Comparison of ENCODE assay signal across 30 cellular contexts in genomic region chr11:11089805-11090204, GRCh38.
"Had no signal": no experiment of that assay in that cellular context is flagged by ENCODE, and none has a peak within 500 bp of the region (broad histone marks: within the 10 kb centered on the region; RNA-seq: fewer than 3 reads in every experiment).

No MANE protein-coding gene starts in this region.

- ATAC-seq: body of pancreas; heart right ventricle; naive thymus-derived CD8-positive, alpha-beta T cell; psoas muscle; right cardiac atrium; upper lobe of right lung had no signal

- H3K4me3 ChIP-seq: adrenal gland, body of pancreas, esophagus squamous epithelium, heart right ventricle, psoas muscle, suprapubic skin, tibial artery, upper lobe of right lung had no signal

- H3K9me3 ChIP-seq: adrenal gland, psoas muscle, suprapubic skin, tibial artery, upper lobe of right lung had no signal

- H3K4me1 ChIP-seq: adrenal gland, body of pancreas, esophagus squamous epithelium, heart right ventricle, parathyroid adenoma, psoas muscle, suprapubic skin, tibial artery, upper lobe of right lung had no signal

- H3K4me1 Mint-ChIP-seq: activated naive CD8-positive, alpha-beta T cell treated with anti-CD3 and anti-CD28 coated beads for 36 hours; neural crest cell had no signal

- FAIRE-seq: colon had no signal

- H3K36me3 ChIP-seq: adrenal gland, esophagus squamous epithelium, heart right ventricle, suprapubic skin, tibial artery, upper lobe of right lung had no signal

- H3K36me3 Mint-ChIP-seq: activated CD4-positive, alpha-beta memory T cell treated with anti-CD3 and anti-CD28 coated beads for 36 hours; activated naive CD8-positive, alpha-beta T cell treated with anti-CD3 and anti-CD28 coated beads for 36 hours had no signal

- DNase-seq: activated CD4-positive, alpha-beta memory T cell treated with anti-CD3 and anti-CD28 coated beads for 36 hours; activated CD4-positive, alpha-beta T cell treated with anti-CD3 and anti-CD28 coated beads for 48 hours; activated CD8-positive, alpha-beta memory T cell treated with anti-CD3 and anti-CD28 coated beads, Interleukin-2, amount 50 U/mL, for 4 hours; activated effector memory CD4-positive, alpha-beta T cell treated with anti-CD3 and anti-CD28 coated beads, Interleukin-2, amount 50 U/mL, for 16 hours; activated naive CD4-positive, alpha-beta T cell treated with anti-CD3 and anti-CD28 coated beads for 36 hours; activated naive CD8-positive, alpha-beta T cell treated with anti-CD3 and anti-CD28 coated beads for 36 hours; activated T-cell treated with anti-CD3 and anti-CD28 coated beads, Interleukin-2, amount 50 U/mL, for 1 hour; adrenal gland; aorta; body of pancreas; dermis blood vessel endothelial cell; effector CD4-positive, alpha-beta T cell; esophagus squamous epithelium; foreskin melanocyte; heart right ventricle; midbrain; naive thymus-derived CD8-positive, alpha-beta T cell; occipital lobe; psoas muscle; right cardiac atrium; stimulated activated CD4-positive, alpha-beta T cell treated with anti-CD3 and anti-CD28 coated beads, Interleukin-15, amount 100 ng/mL, for 24 hours; stimulated activated CD4-positive, alpha-beta T cell treated with anti-CD3 and anti-CD28 coated beads, Interleukin-2, amount 100 ng/mL, for 24 hours; stimulated activated naive CD4-positive, alpha-beta T cell; tibial artery; upper lobe of right lung had no signal

- H3K9ac ChIP-seq: parathyroid adenoma had no signal

- H2AFZ ChIP-seq: parathyroid adenoma had no signal

- H3K27ac ChIP-seq: adrenal gland, body of pancreas, esophagus squamous epithelium, heart right ventricle, parathyroid adenoma, psoas muscle, suprapubic skin, tibial artery, upper lobe of right lung had no signal

- H3K27me3 ChIP-seq: adrenal gland, body of pancreas, esophagus squamous epithelium, heart right ventricle, suprapubic skin, tibial artery, upper lobe of right lung had no signal

- H3K79me2 ChIP-seq: parathyroid adenoma had no signal

- H3K27me3 Mint-ChIP-seq: activated naive CD8-positive, alpha-beta T cell treated with anti-CD3 and anti-CD28 coated beads for 36 hours had no signal

- H3K4me3 Mint-ChIP-seq: activated CD4-positive, alpha-beta memory T cell treated with anti-CD3 and anti-CD28 coated beads for 36 hours; activated naive CD4-positive, alpha-beta T cell treated with anti-CD3 and anti-CD28 coated beads for 36 hours; activated naive CD8-positive, alpha-beta T cell treated with anti-CD3 and anti-CD28 coated beads for 36 hours; activated T-helper 1 cell treated with anti-CD3 and anti-CD28 coated beads, Interleukin-12 subunit alpha, Interleukin-12 subunit beta, Interleukin-2, Interleukin-4 antibody, amounts not matched to agents 30 ng/mL and 10 ng/mL and 1 ng/mL, durations not matched to agents 14 hours and 24 hours and 36 hours; naive thymus-derived CD8-positive, alpha-beta T cell; neural crest cell had no signal

- H3K27ac Mint-ChIP-seq: activated CD4-positive, alpha-beta memory T cell treated with anti-CD3 and anti-CD28 coated beads for 36 hours; activated naive CD4-positive, alpha-beta T cell treated with anti-CD3 and anti-CD28 coated beads for 36 hours; activated naive CD8-positive, alpha-beta T cell treated with anti-CD3 and anti-CD28 coated beads for 36 hours; activated T-helper 1 cell treated with anti-CD3 and anti-CD28 coated beads, Interleukin-12 subunit alpha, Interleukin-12 subunit beta, Interleukin-2, Interleukin-4 antibody, amounts not matched to agents 30 ng/mL and 10 ng/mL and 1 ng/mL, durations not matched to agents 14 hours and 24 hours and 36 hours had no signal
